Comparison of ENCODE assay signal across 8 cellular contexts in the genomic region with DNA sequence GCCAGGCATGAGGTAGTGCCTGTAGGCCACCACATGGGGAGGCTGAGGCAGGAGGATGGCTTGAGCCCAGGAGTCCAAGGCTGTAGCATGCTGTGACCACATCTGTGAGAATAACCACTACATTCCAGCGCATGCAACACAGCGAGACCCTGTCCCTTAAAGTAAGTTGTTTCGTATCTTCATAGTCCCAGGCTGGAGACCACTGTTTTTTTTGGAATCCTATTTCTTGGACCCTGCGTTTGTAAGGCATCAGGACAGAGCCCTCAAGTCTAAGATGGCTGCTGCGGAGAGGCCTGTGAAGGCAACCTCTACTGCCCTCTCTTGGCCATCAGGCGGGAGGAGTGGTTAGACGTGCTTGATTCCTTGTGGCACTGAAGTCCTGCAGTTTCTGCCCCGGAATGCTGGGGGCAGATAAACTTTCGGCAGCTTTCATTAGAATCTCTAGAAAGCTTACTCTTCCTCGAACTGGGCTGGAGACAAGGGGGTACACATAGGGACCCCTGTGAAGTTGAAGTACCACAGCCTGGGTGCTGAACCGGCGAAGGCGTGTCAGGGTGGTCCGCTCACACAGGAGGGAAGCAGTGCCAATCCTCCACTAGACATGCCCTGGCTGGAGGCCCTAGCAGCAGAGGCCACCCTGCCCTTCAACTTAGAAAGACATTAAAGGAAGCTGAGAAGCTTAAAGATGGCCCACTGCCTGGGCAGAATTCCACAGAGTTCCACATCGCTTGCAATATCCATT. TPM values are rescaled to one million over a fixed set of nuclear protein-coding genes. Genes with fewer than 3 reads are reported as not detected.
A peak's percentile ranks its signal among the peaks of the same experiment; 100 is the strongest.
DNase-seq lines count a peak whose midpoint lies in the region; ATAC-seq and TF ChIP-seq lines count a peak whose summit lies in the region.

No MANE protein-coding gene starts in this region.

- no peak overlapping the region for H3K27ac Mint-ChIP-seq in T-helper 2 cell treated with Interferon-gamma antibody and Interleukin-4, amounts not matched to agents 5 μg/mL and 100 μg/mL, for 36 hours
- H3K27ac Mint-ChIP-seq in progenitor cell of endocrine pancreas = no peak overlapping the region

- H3K36me3 ChIP-seq in gastroesophageal sphincter = no peaks in the 10 kb centered on the region

- no peak overlapping the region for H3K4me3 Mint-ChIP-seq in T-helper 2 cell treated with Interferon-gamma antibody and Interleukin-4, amounts not matched to agents 5 μg/mL and 100 μg/mL, for 36 hours
- H3K4me3 Mint-ChIP-seq in progenitor cell of endocrine pancreas (ENCODE audit: low read depth) = no peak overlapping the region

- H3K9me3 Mint-ChIP-seq in T-helper 2 cell treated with Interferon-gamma antibody and Interleukin-4, amounts not matched to agents 5 μg/mL and 100 μg/mL, for 36 hours = no peaks in the 10 kb centered on the region
- no peaks in the 10 kb centered on the region for H3K9me3 Mint-ChIP-seq in progenitor cell of endocrine pancreas (ENCODE audit: low read depth)

- peaks cover 6% of the 10 kb centered on the region for H3K4me1 Mint-ChIP-seq in T-helper 2 cell treated with Interferon-gamma antibody and Interleukin-4, amounts not matched to agents 5 μg/mL and 100 μg/mL, for 36 hours (ENCODE audit: low read depth)
- H3K4me1 Mint-ChIP-seq in progenitor cell of endocrine pancreas (ENCODE audit: low read depth) = peaks cover 2% of the 10 kb centered on the region

- TF ChIP-seq EP300 in gastroesophageal sphincter (IDR thresholded peaks at IDR 0.05) = no peak

- H3K4me3 ChIP-seq in epithelial cell of esophagus (ENCODE audit: low read length) (no peak overlapping the region), gastroesophageal sphincter (no peak overlapping the region)

- no peaks in the 10 kb centered on the region for H3K4me1 ChIP-seq in gastroesophageal sphincter

- no peaks in the 10 kb centered on the region for H3K36me3 Mint-ChIP-seq in T-helper 2 cell treated with Interferon-gamma antibody and Interleukin-4, amounts not matched to agents 5 μg/mL and 100 μg/mL, for 36 hours (ENCODE audit: low read depth)
- peaks cover 17% of the 10 kb centered on the region for H3K36me3 Mint-ChIP-seq in progenitor cell of endocrine pancreas (ENCODE audit: insufficient read depth)

- peak; percentile 72 for DNase-seq in DMS 273 (lab: John Stamatoyannopoulos, UW; ENCODE audit: unreplicated experiment)
- DNase-seq in DMS 273 treated with DMSO at 0.1 percent for 48 hours (lab: John Stamatoyannopoulos, UW) = no peak
- DNase-seq in HUDEP-2 (lab: John Stamatoyannopoulos, UW; ENCODE audit: unreplicated experiment in 76 of 76) = peak in 52 of 76 experiments; percentile 7 to 77 (median 34)
- DNase-seq in T-helper 2 cell treated with Interferon-gamma antibody and Interleukin-4, amounts not matched to agents 5 μg/mL and 100 μg/mL, for 36 hours (ENCODE audit: low spot score) = peak; percentile 22
- peak; percentile 83 for DNase-seq in epithelial cell of esophagus (ENCODE audit: low read depth)
- no peak for DNase-seq in progenitor cell of endocrine pancreas (ENCODE audit: low spot score, unreplicated experiment)
- no peak for DNase-seq in amniotic stem cell (lab: John Stamatoyannopoulos, UW)

- TF ChIP-seq POLR2A in gastroesophageal sphincter (IDR thresholded peaks at IDR 0.05) = no peak

- H3K9me3 ChIP-seq in gastroesophageal sphincter = no peaks in the 10 kb centered on the region

- TF ChIP-seq CTCF in epithelial cell of esophagus (IDR thresholded peaks at IDR 0.05; ENCODE audit: insufficient read depth, low read depth, low read length, missing control alignments) (peak; percentile 90), progenitor cell of endocrine pancreas (IDR thresholded peaks at IDR 0.05; ENCODE audit: unreplicated experiment) (peak; percentile 64), gastroesophageal sphincter (IDR thresholded peaks at IDR 0.05) (peak in 1 of 4 experiments; percentile 17)

- H3K27ac ChIP-seq in gastroesophageal sphincter = no peak overlapping the region

- no peak for ATAC-seq in gastroesophageal sphincter

- WGBS in gastroesophageal sphincter (ENCODE audit: low coverage in 1 of 2), 2 donors = 82% methylated on average over 4 of the region's 15 CpGs; no CpG with 5 or more reads in 1 of the 2 donors

- no peaks in the 10 kb centered on the region for H3K27me3 Mint-ChIP-seq in T-helper 2 cell treated with Interferon-gamma antibody and Interleukin-4, amounts not matched to agents 5 μg/mL and 100 μg/mL, for 36 hours (ENCODE audit: low read depth)
- H3K27me3 Mint-ChIP-seq in progenitor cell of endocrine pancreas = no peaks in the 10 kb centered on the region

- H3K27me3 ChIP-seq in gastroesophageal sphincter = no peaks in the 10 kb centered on the region

RNA-seq across cellular contexts. Expression of a gene that starts 36.6 kb away (rescaled TPM):
- total RNA-seq in progenitor cell of endocrine pancreas (9.7 and 10.7 TPM in 2 replicates), gastroesophageal sphincter (1 to 10 TPM; 4.7 to 7.3 (median 6.1) TPM)

RNA-seq across cellular contexts. Expression of a gene that starts 41.6 kb away (rescaled TPM):
- 5.6 and 5.7 TPM in 2 replicates for total RNA-seq in progenitor cell of endocrine pancreas
- total RNA-seq in gastroesophageal sphincter = not detected

RNA-seq across cellular contexts. Expression of a gene that starts 44.1 kb away (rescaled TPM):
- total RNA-seq in progenitor cell of endocrine pancreas = 312 and 316 TPM in 2 replicates
- total RNA-seq in gastroesophageal sphincter = 10 to 100 TPM; 29.2 to 41.4 (median 34.8) TPM

Comparison
In these comparisons a context has a peak if more than half of its experiments do, and no peak if none do; other contexts are left out.
1. DNase-seq: peak in DMS 273 (single experiment), HUDEP-2 (52 of 76), T-helper 2 cell treated with Interferon-gamma antibody and Interleukin-4, amounts not matched to agents 5 μg/mL and 100 μg/mL, for 36 hours (single experiment) and epithelial cell of esophagus (single experiment); none in DMS 273 treated with DMSO at 0.1 percent for 48 hours (single experiment), progenitor cell of endocrine pancreas (single experiment) and amniotic stem cell (single experiment).